8 cellular contexts compared by ENCODE assay signal in genomic region chr3:39150170-39150802, GRCh38. TPM values are rescaled to one million over a fixed set of nuclear protein-coding genes. Genes with fewer than 3 reads are reported as not detected.
DNase-seq lines count a peak whose midpoint lies in the region; ATAC-seq and TF ChIP-seq lines count a peak whose summit lies in the region.

No MANE protein-coding gene starts in this region.

- 37 to 38% methylated on average over 5 of the region's 5 CpGs for WGBS in lung, 2 donors

- H3K4me1 ChIP-seq in lung (ENCODE audit: control insufficient read depth in 2 of 2, insufficient read depth in 2 of 2, low read length in 2 of 2) = peaks cover 21 to 44% of the 10 kb centered on the region in 2 donors

- H3K27ac ChIP-seq in HL-60 (replicated peaks) (peak overlapping the region; percentile 25), angular gyrus (ENCODE audit: low read depth, low read length) (peak overlapping the region; percentile 92), lung (ENCODE audit: low read depth in 1 of 2, low read length in 1 of 2) (peak overlapping the region; percentile 98 to 100)

- DNase-seq in AG10803 (ENCODE audit: low read depth) = no peak
- peak in 1 of 2 experiments; percentile 14 for DNase-seq in HL-60 (ENCODE audit: low read depth in 1 of 2, low spot score in 1 of 2)
- DNase-seq in lung (ENCODE audit: low spot score) = no peak
- no peak for DNase-seq in globus pallidus (ENCODE audit: low spot score)
- DNase-seq in NCI-H2227 treated with DMSO at 0.1 percent for 48 hours (lab: John Stamatoyannopoulos, UW) = no peak
- no peak for DNase-seq in NCI-H1105 (lab: John Stamatoyannopoulos, UW)
- DNase-seq in middle frontal gyrus (ENCODE audit: extremely low spot score, low spot score) = no peak

- H3K27me3 ChIP-seq in HL-60 (ENCODE audit: insufficient read depth, poor library complexity, severe bottlenecking) (no peaks in the 10 kb centered on the region), lung (ENCODE audit: control insufficient read depth, insufficient read depth) (no peaks in the 10 kb centered on the region)

- H3K36me3 ChIP-seq in lung (ENCODE audit: control insufficient read depth in 2 of 2, insufficient read depth in 2 of 2, low read length in 2 of 2) = peaks cover 0 to 8% of the 10 kb centered on the region in 2 donors

- peak; percentile 22; the same call in 1 of the 2 replicates for TF ChIP-seq CTCF in AG10803 (conservative IDR thresholded peaks at IDR 0.05; ENCODE audit: low read length)
- no peak for TF ChIP-seq CTCF in HL-60 (IDR thresholded peaks at IDR 0.05; ENCODE audit: insufficient read depth, low read length)
- no peak for TF ChIP-seq CTCF in lung (IDR thresholded peaks at IDR 0.05; ENCODE audit: control extremely low read depth, extremely low read depth)

- no peak for ATAC-seq in lung (ENCODE audit: insufficient read depth, low FRiP score)

- no peaks in the 10 kb centered on the region for H3K9me3 ChIP-seq in lung (ENCODE audit: control insufficient read depth in 2 of 2, insufficient read depth in 1 of 2, low read length in 1 of 2)

- H3K4me3 ChIP-seq in AG10803 (ENCODE audit: low read length) (peak overlapping the region; percentile 58), HL-60 (replicated peaks; ENCODE audit: insufficient read depth, low read length) (no peak overlapping the region), lung (no peak overlapping the region)

RNA-seq across cellular contexts. Expression of gene CSRNP1, which starts 3.1 kb away (rescaled TPM):
- total RNA-seq in lung = 10 to 100 TPM; 32.8 to 37.9 TPM
- 10 to 100 TPM; 25.2 to 97.8 TPM for polyA plus RNA-seq in lung

RNA-seq across cellular contexts. Expression of gene XIRP1, which starts 42.1 kb away (rescaled TPM):
- total RNA-seq in lung = under 1 TPM; 0.37 to 0.67 TPM
- polyA plus RNA-seq in lung = under 1 TPM; 0.08 to 0.81 TPM

RNA-seq across cellular contexts. Expression of gene TTC21A, which starts 42.8 kb away (rescaled TPM):
- 10 to 100 TPM; 14.2 to 30.4 TPM for total RNA-seq in lung
- 1 to 10 TPM; 6.1 to 9.2 TPM for polyA plus RNA-seq in lung

RNA-seq across cellular contexts. Expression of gene GORASP1, which starts 42.9 kb away (rescaled TPM):
- 10 to 100 TPM; 54.8 to 71.1 TPM for total RNA-seq in lung
- 10 to 100 TPM; 28.7 to 42.3 TPM for polyA plus RNA-seq in lung

Comparison
In these comparisons a context has a peak if more than half of its experiments do, and no peak if none do; other contexts are left out.
1. H3K27ac ChIP-seq: peak in every context shown above with its lines; median percentile 99 in lung; 92 in angular gyrus; 25 in HL-60.